ENCODE assay signal across 8 cellular contexts in the genomic region with DNA sequence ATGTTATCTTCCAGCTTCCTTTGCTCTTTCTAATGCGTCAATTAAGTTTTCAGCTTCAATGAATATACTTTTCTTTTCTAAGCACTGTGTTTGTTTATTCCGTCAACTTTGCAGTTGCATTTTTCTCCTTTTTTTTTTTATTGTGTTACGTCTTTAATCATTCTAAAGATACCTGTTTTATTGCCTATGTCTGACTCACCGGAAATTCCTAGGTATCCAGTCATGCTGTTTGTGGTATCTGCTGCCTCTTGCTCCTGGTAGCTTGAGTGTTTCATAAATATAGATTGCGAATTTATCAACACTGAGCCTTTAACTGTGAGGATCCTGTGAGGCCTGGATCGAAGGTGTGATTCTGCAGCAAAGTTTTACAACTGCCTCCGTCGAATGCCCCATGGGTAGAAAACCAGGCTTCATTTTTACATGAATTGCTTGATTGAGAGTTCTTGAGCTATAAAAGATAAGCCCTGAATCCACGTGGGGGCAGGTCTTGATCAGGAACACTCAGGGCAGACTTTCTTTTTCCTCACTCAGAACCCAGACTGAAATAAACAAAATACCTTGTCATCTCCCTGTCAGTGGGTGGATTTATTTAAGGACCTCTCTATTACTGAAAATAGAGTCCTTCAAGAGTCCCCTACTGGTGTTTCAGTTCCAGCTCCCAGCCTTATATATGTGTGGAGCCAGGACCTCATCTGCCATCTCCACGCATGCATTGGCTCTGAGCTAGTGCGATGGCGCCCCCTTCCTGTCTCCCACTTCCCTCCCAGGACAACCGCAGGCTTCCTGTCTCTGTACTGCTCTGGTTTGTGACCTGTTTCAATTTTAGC.
DNase-seq lines count a peak whose midpoint lies in the region; ATAC-seq and TF ChIP-seq lines count a peak whose summit lies in the region.

No MANE protein-coding gene starts in this region.

- H3K9me3 Mint-ChIP-seq in activated T-cell treated with anti-CD3 and anti-CD28 coated beads, Interleukin-2, amount 50 U/mL, for 24 hours, result no peaks in the 10 kb centered on the region

- TF ChIP-seq POLR2A in testis (IDR thresholded peaks at IDR 0.05), result no peak

- 73 to 78% methylated on average over 13 of the region's 13 CpGs for WGBS in testis, 2 donors

- ATAC-seq in left cardiac atrium, result peak; percentile 63 to 85

- H3K4me3 ChIP-seq in AG09309 (ENCODE audit: control insufficient read depth, low read depth, low read length) (no peak overlapping the region), GM12865 (ENCODE audit: low read depth, low read length) (no peak overlapping the region), LNCaP clone FGC (ENCODE audit: low read depth, low read length) (no peak overlapping the region), WERI-Rb-1 (ENCODE audit: low read depth, low read length) (no peak overlapping the region), testis (no peak overlapping the region)

- peak; percentile 27 for TF ChIP-seq CTCF in AG09309 (IDR thresholded peaks at IDR 0.05; ENCODE audit: control insufficient read depth, insufficient read depth, low read depth, low read length, missing control alignments)
- peak; percentile 23 for TF ChIP-seq CTCF in GM12865 (IDR thresholded peaks at IDR 0.05; ENCODE audit: insufficient read depth, low read depth, low read length, missing control alignments)
- TF ChIP-seq CTCF in LNCaP clone FGC (IDR thresholded peaks at IDR 0.05; ENCODE audit: control insufficient read depth, extremely low read depth, insufficient read depth), result peak; percentile 39
- peak; percentile 93 for TF ChIP-seq CTCF in WERI-Rb-1 (IDR thresholded peaks at IDR 0.05; ENCODE audit: low read depth, low read length)
- TF ChIP-seq CTCF in testis (IDR thresholded peaks at IDR 0.05), result peak in 1 of 3 experiments; percentile 13

- no peaks in the 10 kb centered on the region for H3K36me3 Mint-ChIP-seq in activated T-cell treated with anti-CD3 and anti-CD28 coated beads, Interleukin-2, amount 50 U/mL, for 24 hours (ENCODE audit: low read depth)

- H3K27me3 ChIP-seq in WERI-Rb-1 (ENCODE audit: insufficient read depth, low read depth, severe bottlenecking) (no peaks in the 10 kb centered on the region), testis (no peaks in the 10 kb centered on the region)

- H3K27ac ChIP-seq in WERI-Rb-1 (no peak overlapping the region), testis (no peak overlapping the region)

- H3K27ac Mint-ChIP-seq in activated T-cell treated with anti-CD3 and anti-CD28 coated beads, Interleukin-2, amount 50 U/mL, for 24 hours, result no peak overlapping the region

- peaks cover 22% of the 10 kb centered on the region for H3K27me3 Mint-ChIP-seq in activated T-cell treated with anti-CD3 and anti-CD28 coated beads, Interleukin-2, amount 50 U/mL, for 24 hours

- peak; percentile 65 for DNase-seq in AG09309 (ENCODE audit: low read depth)
- DNase-seq in GM12865 (ENCODE audit: low read depth), result peak; percentile 32
- DNase-seq in LNCaP clone FGC (ENCODE audit: low read depth), result no peak
- DNase-seq in WERI-Rb-1, result peak; percentile 87
- peak; percentile 24 for DNase-seq in left cardiac atrium
- peak; percentile 69 for DNase-seq in testis
- no peak for DNase-seq in globus pallidus (ENCODE audit: low spot score)
- DNase-seq in activated T-cell treated with anti-CD3 and anti-CD28 coated beads, Interleukin-2, amount 50 U/mL, for 24 hours, result no peak

- H3K4me1 ChIP-seq in testis, result peaks cover 5% of the 10 kb centered on the region

- no peak overlapping the region for H3K4me3 Mint-ChIP-seq in activated T-cell treated with anti-CD3 and anti-CD28 coated beads, Interleukin-2, amount 50 U/mL, for 24 hours

- intact Hi-C loops in left cardiac atrium (cut with DNase I), result loop anchor here in 1 of 2 donors (5.0 to 10.0 kb wide), 2 partner anchors 223 to 570 kb away; no protein-coding TSS in a partner anchor
- intact Hi-C loops in testis (cut with DNase I; ENCODE audit: low total_unique reads), result loop anchor here (10.0 kb wide), 1 partner anchor 220 kb away; no protein-coding TSS in a partner anchor

- H3K9me3 ChIP-seq in WERI-Rb-1 (ENCODE audit: severe bottlenecking) (no peaks in the 10 kb centered on the region), testis (no peaks in the 10 kb centered on the region)

- H3K4me1 Mint-ChIP-seq in activated T-cell treated with anti-CD3 and anti-CD28 coated beads, Interleukin-2, amount 50 U/mL, for 24 hours (ENCODE audit: low read depth), result peaks cover 21% of the 10 kb centered on the region

- H3K36me3 ChIP-seq in WERI-Rb-1, result no peaks in the 10 kb centered on the region
- H3K36me3 ChIP-seq in testis (ENCODE audit: low read depth, missing control alignments), result no peaks in the 10 kb centered on the region

Comparison
In these comparisons a context has a peak if more than half of its experiments do, and no peak if none do; other contexts are left out.
1. DNase-seq: peak in AG09309 (single experiment), GM12865 (single experiment), WERI-Rb-1 (single experiment), left cardiac atrium (single experiment) and testis (single experiment); none in LNCaP clone FGC (single experiment), globus pallidus (single experiment) and activated T-cell treated with anti-CD3 and anti-CD28 coated beads, Interleukin-2, amount 50 U/mL, for 24 hours (single experiment).